2 cellular contexts compared by ENCODE assay signal in genomic region chr11:34907934-34908593, GRCh38.
A peak's percentile ranks its signal among the peaks of the same experiment; 100 is the strongest.
TF ChIP-seq lines count a peak whose summit lies in the region.

No MANE protein-coding gene starts in this region.

TF ChIP-seq in GM12891, 5 proteins besides CTCF, POLR2A, EP300 and RAD21 (continued from another document):
- no peak for TF ChIP-seq POU2F2 (IDR thresholded peaks at IDR 0.05; ENCODE audit: low read depth, low read length)

TF ChIP-seq in K562, 482 proteins besides CTCF, POLR2A, EP300 and RAD21 (continued from another document):
- TF ChIP-seq JUND (IDR thresholded peaks at IDR 0.05; ENCODE audit: borderline replicate concordance, low read depth, low read length) (peak; percentile 86), JUND (tag; IDR thresholded peaks at IDR 0.05; ENCODE audit: borderline replicate concordance, low read depth, low read length) (peak; percentile 81), KDM4B (IDR thresholded peaks at IDR 0.05; ENCODE audit: borderline replicate concordance in 2 of 2, low read depth in 1 of 2) (no peak), CGGBP1 (CRISPR knock-in tag; IDR thresholded peaks at IDR 0.05) (no peak), EHMT2 (IDR thresholded peaks at IDR 0.05) (0 out of 2 replicates have a peak, but pooled peaks have one; percentile 42), C11orf30 (IDR thresholded peaks at IDR 0.05; ENCODE audit: low read depth) (peak; percentile 44; the same call in 1 of the 2 replicates), ZNF316 (IDR thresholded peaks at IDR 0.05) (peak; percentile 63), ATF3 (IDR thresholded peaks at IDR 0.05) (peak; percentile 86), ATF3 (CRISPR knock-in tag; conservative IDR thresholded peaks at IDR 0.05) (no peak), MAFG (tag; conservative IDR thresholded peaks at IDR 0.05) (peak; percentile 67)
